Comparison of ENCODE assay signal across 11 cellular contexts in the genomic region with DNA sequence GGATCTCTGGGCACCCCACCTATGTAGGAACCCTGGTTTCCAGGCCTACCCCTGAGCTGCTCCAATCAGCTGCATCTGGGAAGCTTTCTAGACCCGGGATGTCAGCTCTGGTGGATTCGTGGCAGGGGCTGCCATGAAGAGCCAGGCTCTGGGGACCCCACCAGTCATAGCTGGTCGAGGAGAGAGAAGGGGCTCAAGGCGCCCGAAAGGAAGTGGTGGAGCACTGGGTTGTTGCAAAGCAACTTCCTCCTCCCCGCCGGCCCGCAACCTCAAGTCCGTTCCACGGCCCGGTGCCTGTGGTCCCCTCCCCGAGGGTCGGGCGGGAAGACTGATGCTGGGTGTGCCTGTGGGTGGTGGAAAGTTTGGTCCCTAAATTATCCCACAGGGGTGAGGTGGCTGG. TPM values are rescaled to one million over a fixed set of nuclear protein-coding genes. Genes with fewer than 3 reads are reported as not detected.
A peak's percentile ranks its signal among the peaks of the same experiment; 100 is the strongest.
DNase-seq lines count a peak whose midpoint lies in the region; ATAC-seq lines count a peak whose summit lies in the region.
"Had no signal": no experiment of that assay in that cellular context is flagged by ENCODE, and none has a peak within 500 bp of the region (broad histone marks: within the 10 kb centered on the region; RNA-seq: fewer than 3 reads in every experiment).

No MANE protein-coding gene starts in this region.

- no peaks in the 10 kb centered on the region for H3K27me3 Mint-ChIP-seq in activated T-cell treated with anti-CD3 and anti-CD28 coated beads, Interleukin-2, amount 50 U/mL, for 4 hours (ENCODE audit: low read depth)
- no peaks in the 10 kb centered on the region for H3K27me3 Mint-ChIP-seq in naive thymus-derived CD8-positive, alpha-beta T cell

- peaks cover 71% of the 10 kb centered on the region for H3K4me1 Mint-ChIP-seq in activated T-cell treated with anti-CD3 and anti-CD28 coated beads, Interleukin-2, amount 50 U/mL, for 4 hours (ENCODE audit: low read depth)
- H3K4me1 Mint-ChIP-seq in naive thymus-derived CD8-positive, alpha-beta T cell = peaks cover 42 to 76% (median 66%) of the 10 kb centered on the region in 4 donors

- peaks cover 15% of the 10 kb centered on the region for H3K36me3 Mint-ChIP-seq in activated T-cell treated with anti-CD3 and anti-CD28 coated beads, Interleukin-2, amount 50 U/mL, for 4 hours (ENCODE audit: insufficient read depth)
- no peaks in the 10 kb centered on the region for H3K36me3 Mint-ChIP-seq in naive thymus-derived CD8-positive, alpha-beta T cell

- no peaks in the 10 kb centered on the region for H3K9me3 Mint-ChIP-seq in activated T-cell treated with anti-CD3 and anti-CD28 coated beads, Interleukin-2, amount 50 U/mL, for 4 hours
- no peaks in the 10 kb centered on the region for H3K9me3 Mint-ChIP-seq in naive thymus-derived CD8-positive, alpha-beta T cell

- peak; percentile 73 for DNase-seq in NK-92 treated with Interleukin-12 subunit alpha and Interleukin-12 subunit beta, amount 100 ng/mL, for 24 hours (lab: John Stamatoyannopoulos, UW)
- no peak for DNase-seq in NK-92 (lab: John Stamatoyannopoulos, UW; ENCODE audit: unreplicated experiment)
- DNase-seq in Kasumi-1 (lab: John Stamatoyannopoulos, UW) = peak; percentile 42 to 48
- no peak for DNase-seq in activated T-cell treated with anti-CD3 and anti-CD28 coated beads, Interleukin-2, amount 50 U/mL, for 4 hours
- no peak for DNase-seq in naive thymus-derived CD8-positive, alpha-beta T cell
- no peak for DNase-seq in OCI-M1 (lab: John Stamatoyannopoulos, UW)
- DNase-seq in NCI-H345 (lab: John Stamatoyannopoulos, UW) = no peak
- DNase-seq: 8988T, DMS79 treated with DMSO at 0.1 percent for 48 hours had no signal

- H3K4me3 Mint-ChIP-seq in activated T-cell treated with anti-CD3 and anti-CD28 coated beads, Interleukin-2, amount 50 U/mL, for 4 hours = peak overlapping the region; percentile 68
- peak overlapping the region in 9 of 10 donors; percentile 31 to 82 (median 71) for H3K4me3 Mint-ChIP-seq in naive thymus-derived CD8-positive, alpha-beta T cell

- peak overlapping the region in 8 of 10 donors; percentile 15 to 89 (median 80) for H3K27ac Mint-ChIP-seq in naive thymus-derived CD8-positive, alpha-beta T cell

- POLR2A ChIA-PET in naive thymus-derived CD8-positive, alpha-beta T cell (lab: Charles Lee) = interaction anchor here (0.8 to 1.1 kb wide), 3 partner anchors 8 to 28 kb away, joined by 3 to 4 read pairs (median 4); partner anchors contain the start of gene TBX21

- ATAC-seq in activated T-cell treated with anti-CD3 and anti-CD28 coated beads, Interleukin-2, amount 50 U/mL, for 4 hours = no peak
- no peak for ATAC-seq in naive thymus-derived CD8-positive, alpha-beta T cell
- no peak for ATAC-seq in GM18873 (IDR thresholded peaks at IDR 0.05; ENCODE audit: low FRiP score, unreplicated experiment)

RNA-seq across cellular contexts. Expression of gene TBKBP1, which starts 10.2 kb away (rescaled TPM):
- 10 to 100 TPM; 24.4 to 34.7 (median 24.6) TPM for total RNA-seq in activated T-cell treated with anti-CD3 and anti-CD28 coated beads, Interleukin-2, amount 50 U/mL, for 4 hours
- total RNA-seq in naive thymus-derived CD8-positive, alpha-beta T cell = 1 to 10 TPM; 1.4 to 3.1 TPM
- polyA plus RNA-seq in naive thymus-derived CD8-positive, alpha-beta T cell = under 1 TPM in 2 of 3 donors, not detected in 1; 0.07 to 0.59 TPM

RNA-seq across cellular contexts. Expression of gene TBX21, which starts 28.9 kb away (rescaled TPM):
- total RNA-seq in activated T-cell treated with anti-CD3 and anti-CD28 coated beads, Interleukin-2, amount 50 U/mL, for 4 hours = 100 to 1,000 TPM in 2 of 3 donors, 10 to 100 TPM in 1; 77.8 to 111 (median 101) TPM
- 1 to 10 TPM; 1.6 to 2.1 TPM for total RNA-seq in naive thymus-derived CD8-positive, alpha-beta T cell
- polyA plus RNA-seq in naive thymus-derived CD8-positive, alpha-beta T cell = 10 to 100 TPM in 1 of 3 donors, 1 to 10 TPM in 1, under 1 TPM in 1; 0.42 to 27.4 (median 1.3) TPM
- polyA plus RNA-seq: neural cell had no signal

RNA-seq across cellular contexts. Expression of gene KPNB1, which starts 54.4 kb away (rescaled TPM):
- 100 to 1,000 TPM; 916 to 992 (median 944) TPM for total RNA-seq in activated T-cell treated with anti-CD3 and anti-CD28 coated beads, Interleukin-2, amount 50 U/mL, for 4 hours
- 100 to 1,000 TPM; 217 to 252 TPM for total RNA-seq in naive thymus-derived CD8-positive, alpha-beta T cell
- polyA plus RNA-seq in naive thymus-derived CD8-positive, alpha-beta T cell = 10 to 100 TPM; 22.8 to 32.2 (median 25.7) TPM

Comparison
In these comparisons a context has a peak if more than half of its experiments do, and no peak if none do; other contexts are left out.
1. DNase-seq: peak in NK-92 treated with Interleukin-12 subunit alpha and Interleukin-12 subunit beta, amount 100 ng/mL, for 24 hours (single experiment) and Kasumi-1 (2 of 2); none in NK-92 (single experiment), activated T-cell treated with anti-CD3 and anti-CD28 coated beads, Interleukin-2, amount 50 U/mL, for 4 hours (single experiment), naive thymus-derived CD8-positive, alpha-beta T cell (0 of 10), OCI-M1 (single experiment) and NCI-H345 (single experiment).
2. RNA of gene TBKBP1, which starts 10.2 kb away (total RNA-seq): 24.4 to 34.7 TPM in activated T-cell treated with anti-CD3 and anti-CD28 coated beads, Interleukin-2, amount 50 U/mL, for 4 hours; 1.4 to 3.1 TPM in naive thymus-derived CD8-positive, alpha-beta T cell; every median in the first group is over 4 times any median in the second.
3. RNA of gene TBX21, which starts 28.9 kb away (total RNA-seq): 77.8 to 111 TPM in activated T-cell treated with anti-CD3 and anti-CD28 coated beads, Interleukin-2, amount 50 U/mL, for 4 hours; 1.6 to 2.1 TPM in naive thymus-derived CD8-positive, alpha-beta T cell; every median in the first group is over 10 times any median in the second.